Comparison of ENCODE assay signal across 18 cellular contexts in the genomic region with DNA sequence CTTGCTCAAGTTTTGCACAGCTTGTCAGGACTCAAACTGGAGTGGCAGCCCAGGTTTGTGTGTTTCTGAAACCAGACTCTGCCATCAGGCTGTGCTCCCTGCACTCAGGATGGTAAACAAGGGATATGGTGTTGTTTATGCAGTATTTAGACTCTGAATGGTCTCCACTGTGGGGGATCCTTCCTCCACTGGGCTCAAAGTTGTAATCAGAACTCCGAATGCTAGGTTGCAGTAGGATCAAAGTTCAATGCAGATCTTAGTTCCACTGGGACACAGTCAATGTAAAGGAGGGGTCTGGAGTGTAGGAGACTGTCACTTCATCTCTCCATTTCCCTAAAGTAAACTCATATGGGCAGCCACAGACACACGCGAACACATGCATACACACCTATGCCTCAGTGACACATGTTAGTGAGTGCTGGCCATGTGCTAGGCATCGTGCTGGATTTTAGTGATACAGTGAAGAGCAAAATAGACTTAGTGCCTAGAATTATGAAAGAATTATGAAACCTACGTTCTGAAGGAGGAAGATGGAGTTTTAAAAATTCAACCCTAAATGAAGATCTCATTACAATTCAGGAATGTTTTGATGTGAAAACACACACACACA. TPM values are rescaled to one million over a fixed set of nuclear protein-coding genes. Genes with fewer than 3 reads are reported as not detected.
A peak's percentile ranks its signal among the peaks of the same experiment; 100 is the strongest.
DNase-seq lines count a peak whose midpoint lies in the region; ATAC-seq and TF ChIP-seq lines count a peak whose summit lies in the region.
"Had no signal": no experiment of that assay in that cellular context is flagged by ENCODE, and none has a peak within 500 bp of the region (broad histone marks: within the 10 kb centered on the region; RNA-seq: fewer than 3 reads in every experiment).

No MANE protein-coding gene starts in this region.

- H3K27me3 Mint-ChIP-seq in activated CD4-positive, alpha-beta T cell treated with anti-CD3 and anti-CD28 coated beads, Interleukin-2, amount 10 ng/mL, durations not matched to agents 24 days and 14 days = no peaks in the 10 kb centered on the region
- no peaks in the 10 kb centered on the region for H3K27me3 Mint-ChIP-seq in CD4-positive, alpha-beta memory T cell
- no peaks in the 10 kb centered on the region for H3K27me3 Mint-ChIP-seq in activated T-helper 17 cell treated with anti-CD3 and anti-CD28 coated beads, Interleukin-2, amount 50 U/mL, for 72 hours
- no peaks in the 10 kb centered on the region for H3K27me3 Mint-ChIP-seq in memory B cell

- POLR2A ChIA-PET in CD4-positive, alpha-beta memory T cell (lab: Charles Lee; ENCODE audit: partially characterized antibody) = no interaction called here

- H3K36me3 Mint-ChIP-seq in activated CD4-positive, alpha-beta T cell treated with anti-CD3 and anti-CD28 coated beads, Interleukin-2, amount 10 ng/mL, durations not matched to agents 24 days and 14 days (ENCODE audit: low read depth) = peaks cover 84% of the 10 kb centered on the region
- H3K36me3 Mint-ChIP-seq in CD4-positive, alpha-beta memory T cell = peaks cover 48 to 50% of the 10 kb centered on the region in 2 donors
- peaks cover 78% of the 10 kb centered on the region for H3K36me3 Mint-ChIP-seq in activated T-helper 17 cell treated with anti-CD3 and anti-CD28 coated beads, Interleukin-2, amount 50 U/mL, for 72 hours (ENCODE audit: low read depth)
- H3K36me3 Mint-ChIP-seq in memory B cell = peaks cover 24% of the 10 kb centered on the region

- H3K4me3 ChIP-seq in CD4-positive, alpha-beta memory T cell (ENCODE audit: low read length in 2 of 2) = no peak overlapping the region
- H3K4me3 ChIP-seq: BLaER1 treated with 17β-estradiol and CSF1 and Interleukin-3, amounts not matched to agents 10 nM and 100 nM had no signal

- peaks cover 57% of the 10 kb centered on the region for H3K4me1 ChIP-seq in CD4-positive, alpha-beta memory T cell (ENCODE audit: insufficient read depth, low read length)

- no peak for TF ChIP-seq POLR2A in GM18505 (IDR thresholded peaks at IDR 0.05; ENCODE audit: borderline replicate concordance, extremely low read depth, insufficient read depth, insufficient read length)

- intact Hi-C loops in activated CD4-positive, alpha-beta T cell treated with anti-CD3 and anti-CD28 coated beads, Interleukin-2, amount 10 ng/mL, durations not matched to agents 24 days and 14 days (cut with micrococcal nuclease) = loop anchor here (10.0 kb wide), 1 partner anchor 637 kb away; no protein-coding TSS in a partner anchor
- intact Hi-C loops in CD4-positive, alpha-beta memory T cell (cut with micrococcal nuclease) = no loop called here

- CTCF ChIA-PET in CD4-positive, alpha-beta memory T cell (lab: Charles Lee; ENCODE audit: partially characterized antibody) = interaction anchor here (6.3 kb wide), 1 partner anchor 82 kb away, joined by 71 read pairs; no protein-coding TSS in a partner anchor

- H3K27ac Mint-ChIP-seq in activated CD4-positive, alpha-beta T cell treated with anti-CD3 and anti-CD28 coated beads, Interleukin-2, amount 10 ng/mL, durations not matched to agents 24 days and 14 days = peak overlapping the region; percentile 84
- peak overlapping the region in 5 of 7 donors; percentile 30 to 81 (median 68) for H3K27ac Mint-ChIP-seq in CD4-positive, alpha-beta memory T cell
- no peak overlapping the region for H3K27ac Mint-ChIP-seq in activated T-helper 17 cell treated with anti-CD3 and anti-CD28 coated beads, Interleukin-2, amount 50 U/mL, for 72 hours
- H3K27ac Mint-ChIP-seq in memory B cell = peak overlapping the region; percentile 45

- peaks cover 30% of the 10 kb centered on the region for H3K9me3 Mint-ChIP-seq in activated CD4-positive, alpha-beta T cell treated with anti-CD3 and anti-CD28 coated beads, Interleukin-2, amount 10 ng/mL, durations not matched to agents 24 days and 14 days
- peaks cover 3 to 22% (median 15%) of the 10 kb centered on the region in 8 donors for H3K9me3 Mint-ChIP-seq in CD4-positive, alpha-beta memory T cell
- peaks cover 7% of the 10 kb centered on the region for H3K9me3 Mint-ChIP-seq in activated T-helper 17 cell treated with anti-CD3 and anti-CD28 coated beads, Interleukin-2, amount 50 U/mL, for 72 hours
- H3K9me3 Mint-ChIP-seq in memory B cell = peaks cover 9% of the 10 kb centered on the region

- H3K36me3 ChIP-seq in CD4-positive, alpha-beta memory T cell (ENCODE audit: insufficient read depth, low read length) = no peaks in the 10 kb centered on the region

- DNase-seq in activated CD4-positive, alpha-beta T cell treated with anti-CD3 and anti-CD28 coated beads, Interleukin-2, amount 10 ng/mL, durations not matched to agents 24 days and 14 days = no peak
- DNase-seq in activated CD4-positive, alpha-beta T cell treated with anti-CD3 and anti-CD28 coated beads, Interleukin-2, amount 50 U/mL, for 4 hours = no peak
- no peak for DNase-seq in CD4-positive, alpha-beta memory T cell
- DNase-seq in memory B cell (ENCODE audit: low spot score in 2 of 2) (no peak), GDM1 (lab: John Stamatoyannopoulos, UW) (no peak), EL (no peak)
- DNase-seq: Calu3, DMS79, HCEC 1CT, Kasumi-1, NCI-H1417, NCI-H1930, NCI-H2171 treated with DMSO at 0.1 percent for 48 hours, NCI-H82 had no signal

- no peak for ATAC-seq in activated T-helper 17 cell treated with anti-CD3 and anti-CD28 coated beads, Interleukin-2, amount 50 U/mL, for 72 hours (replicated peaks)
- ATAC-seq in memory B cell (ENCODE audit: low read depth) (no peak), GM18505 (IDR thresholded peaks at IDR 0.05; ENCODE audit: unreplicated experiment) (no peak)

- H3K27me3 ChIP-seq in CD4-positive, alpha-beta memory T cell (ENCODE audit: insufficient read depth, low read length) = no peaks in the 10 kb centered on the region

- H3K4me1 Mint-ChIP-seq in activated CD4-positive, alpha-beta T cell treated with anti-CD3 and anti-CD28 coated beads, Interleukin-2, amount 10 ng/mL, durations not matched to agents 24 days and 14 days = peaks cover 73% of the 10 kb centered on the region
- peaks cover 37 to 77% (median 65%) of the 10 kb centered on the region in 4 donors for H3K4me1 Mint-ChIP-seq in CD4-positive, alpha-beta memory T cell
- peaks cover 49% of the 10 kb centered on the region for H3K4me1 Mint-ChIP-seq in activated T-helper 17 cell treated with anti-CD3 and anti-CD28 coated beads, Interleukin-2, amount 50 U/mL, for 72 hours
- H3K4me1 Mint-ChIP-seq in memory B cell = peaks cover 22% of the 10 kb centered on the region

- no peak overlapping the region for H3K27ac ChIP-seq in CD4-positive, alpha-beta memory T cell (ENCODE audit: low read depth, low read length)
- H3K27ac ChIP-seq: BLaER1 treated with 17β-estradiol and CSF1 and Interleukin-3, amounts not matched to agents 10 nM and 100 nM had no signal

- H3K4me3 Mint-ChIP-seq in activated CD4-positive, alpha-beta T cell treated with anti-CD3 and anti-CD28 coated beads, Interleukin-2, amount 10 ng/mL, durations not matched to agents 24 days and 14 days = peak overlapping the region; percentile 67
- H3K4me3 Mint-ChIP-seq in CD4-positive, alpha-beta memory T cell = peak overlapping the region in 2 of 8 donors; percentile 2 to 12
- H3K4me3 Mint-ChIP-seq in activated T-helper 17 cell treated with anti-CD3 and anti-CD28 coated beads, Interleukin-2, amount 50 U/mL, for 72 hours = peak overlapping the region; percentile 52
- no peak overlapping the region for H3K4me3 Mint-ChIP-seq in memory B cell

- peaks cover 0 to 14% of the 10 kb centered on the region in 2 donors for H3K9me3 ChIP-seq in CD4-positive, alpha-beta memory T cell (ENCODE audit: control insufficient read depth in 1 of 2, low read length in 2 of 2)

RNA-seq across cellular contexts. Expression of a gene that starts 6.1 kb away (rescaled TPM):
- 41.7 and 50.2 TPM in 2 replicates for total RNA-seq in activated CD4-positive, alpha-beta T cell treated with anti-CD3 and anti-CD28 coated beads, Interleukin-2, amount 10 ng/mL, durations not matched to agents 24 days and 14 days
- total RNA-seq in CD4-positive, alpha-beta memory T cell = 10 to 100 TPM in 1 of 2 experiments, 1 to 10 TPM in 1; 9.5 to 11.0 TPM
- 10 to 100 TPM; 12.4 to 18.4 TPM for polyA plus RNA-seq in CD4-positive, alpha-beta memory T cell
- total RNA-seq in activated T-helper 17 cell treated with anti-CD3 and anti-CD28 coated beads, Interleukin-2, amount 50 U/mL, for 72 hours = 10 to 100 TPM; 20.5 to 27.7 TPM
- total RNA-seq: A172 had no signal

RNA-seq across cellular contexts. Expression of a gene that starts 50.4 kb away (rescaled TPM):
- 0.54 and 0.84 TPM in 2 replicates for total RNA-seq in activated CD4-positive, alpha-beta T cell treated with anti-CD3 and anti-CD28 coated beads, Interleukin-2, amount 10 ng/mL, durations not matched to agents 24 days and 14 days
- total RNA-seq in CD4-positive, alpha-beta memory T cell = under 1 TPM; 0.26 to 0.33 TPM
- polyA plus RNA-seq in CD4-positive, alpha-beta memory T cell = under 1 TPM in 1 of 2 donors, not detected in 1; 0.29 TPM
- under 1 TPM; 0.24 to 0.79 TPM for total RNA-seq in activated T-helper 17 cell treated with anti-CD3 and anti-CD28 coated beads, Interleukin-2, amount 50 U/mL, for 72 hours
- total RNA-seq: Calu3 had no signal
